Comparison of ENCODE assay signal across 20 cellular contexts in genomic region chr11:105368711-105369110, GRCh38.
"Had no signal": no experiment of that assay in that cellular context is flagged by ENCODE, and none has a peak within 500 bp of the region (broad histone marks: within the 10 kb centered on the region; RNA-seq: fewer than 3 reads in every experiment).

No MANE protein-coding gene starts in this region.

- H3K27ac ChIP-seq: epithelial cell of prostate, gastroesophageal sphincter, heart right ventricle, left lung, pancreas, tibial artery had no signal

- H3K36me3 Mint-ChIP-seq: activated naive CD4-positive, alpha-beta T cell treated with anti-CD3 and anti-CD28 coated beads, Interleukin-2, amount 50 U/mL, for 72 hours; naive thymus-derived CD4-positive, alpha-beta T cell; stimulated activated naive B cell treated with anti-CD40 and anti-IgM and Interleukin-4, amounts not matched to agents 10 μg/mL and 1 μg/mL and 100 μg/mL, for 72 hours had no signal

- H3K27ac Mint-ChIP-seq: activated CD4-positive, alpha-beta memory T cell treated with anti-CD3 and anti-CD28 coated beads for 36 hours; activated CD4-positive, alpha-beta T cell treated with anti-CD3 and anti-CD28 coated beads for 36 hours; activated naive CD4-positive, alpha-beta T cell treated with anti-CD3 and anti-CD28 coated beads, Interleukin-2, amount 50 U/mL, for 72 hours; activated T-cell treated with anti-CD3 and anti-CD28 coated beads, Interleukin-2, amount 50 U/mL, for 24 hours; dendritic cell treated with granulocyte-macrophage colony-stimulating factor and Interleukin-4, amounts not matched to agents 40 ng/mL and 50 ng/mL, for 4 days; effector memory CD8-positive, alpha-beta T cell; naive thymus-derived CD4-positive, alpha-beta T cell; stimulated activated naive B cell treated with anti-CD40 and anti-IgM and Interleukin-4, amounts not matched to agents 10 μg/mL and 1 μg/mL and 100 μg/mL, for 72 hours had no signal

- H3K4me1 ChIP-seq: gastroesophageal sphincter, heart right ventricle, left lung, tibial artery had no signal

- H3K4me1 Mint-ChIP-seq: activated CD4-positive, alpha-beta T cell treated with anti-CD3 and anti-CD28 coated beads for 36 hours; central memory CD8-positive, alpha-beta T cell; naive thymus-derived CD4-positive, alpha-beta T cell; stimulated activated naive B cell treated with anti-CD40 and anti-IgM and Interleukin-4, amounts not matched to agents 10 μg/mL and 1 μg/mL and 100 μg/mL, for 72 hours had no signal

- H3K27me3 Mint-ChIP-seq: activated CD4-positive, alpha-beta memory T cell treated with anti-CD3 and anti-CD28 coated beads for 36 hours; activated CD4-positive, alpha-beta T cell treated with anti-CD3 and anti-CD28 coated beads for 36 hours; central memory CD8-positive, alpha-beta T cell; dendritic cell treated with granulocyte-macrophage colony-stimulating factor and Interleukin-4, amounts not matched to agents 40 ng/mL and 50 ng/mL, for 4 days; effector memory CD8-positive, alpha-beta T cell; stimulated activated naive B cell treated with anti-CD40 and anti-IgM and Interleukin-4, amounts not matched to agents 10 μg/mL and 1 μg/mL and 100 μg/mL, for 72 hours had no signal

- H3K4me3 Mint-ChIP-seq: activated CD4-positive, alpha-beta memory T cell treated with anti-CD3 and anti-CD28 coated beads for 36 hours; activated CD4-positive, alpha-beta T cell treated with anti-CD3 and anti-CD28 coated beads for 36 hours; activated T-cell treated with anti-CD3 and anti-CD28 coated beads, Interleukin-2, amount 50 U/mL, for 24 hours; central memory CD8-positive, alpha-beta T cell; dendritic cell treated with granulocyte-macrophage colony-stimulating factor and Interleukin-4, amounts not matched to agents 40 ng/mL and 50 ng/mL, for 4 days; effector memory CD8-positive, alpha-beta T cell; naive thymus-derived CD4-positive, alpha-beta T cell; stimulated activated naive B cell treated with anti-CD40 and anti-IgM and Interleukin-4, amounts not matched to agents 10 μg/mL and 1 μg/mL and 100 μg/mL, for 72 hours had no signal

- H3K36me3 ChIP-seq: gastroesophageal sphincter, heart right ventricle, left lung, pancreas, tibial artery had no signal

- H3K4me3 ChIP-seq: gastroesophageal sphincter, heart right ventricle, left lung, mucosa of descending colon, pancreas, tibial artery had no signal

- DNase-seq: activated CD4-positive, alpha-beta memory T cell treated with anti-CD3 and anti-CD28 coated beads for 36 hours; activated CD4-positive, alpha-beta T cell treated with anti-CD3 and anti-CD28 coated beads for 36 hours; activated T-cell treated with anti-CD3 and anti-CD28 coated beads, Interleukin-2, amount 50 U/mL, for 24 hours; amniotic stem cell; effector memory CD8-positive, alpha-beta T cell; heart right ventricle; islet precursor cell; left lung; mucosa of descending colon; naive thymus-derived CD4-positive, alpha-beta T cell; pancreas; retina; stimulated activated naive B cell treated with anti-CD40 and anti-IgM and Interleukin-4, amounts not matched to agents 10 μg/mL and 1 μg/mL and 100 μg/mL, for 72 hours; T-helper 2 cell; tibial artery had no signal

- ATAC-seq: activated CD4-positive, alpha-beta T cell treated with anti-CD3 and anti-CD28 coated beads for 36 hours; activated naive CD4-positive, alpha-beta T cell treated with anti-CD3 and anti-CD28 coated beads, Interleukin-2, amount 50 U/mL, for 72 hours; effector memory CD8-positive, alpha-beta T cell; gastroesophageal sphincter; heart right ventricle; left lung; mucosa of descending colon; naive thymus-derived CD4-positive, alpha-beta T cell; stimulated activated naive B cell treated with anti-CD40 and anti-IgM and Interleukin-4, amounts not matched to agents 10 μg/mL and 1 μg/mL and 100 μg/mL, for 72 hours had no signal

- H3K9me3 ChIP-seq: gastroesophageal sphincter, heart right ventricle, left lung, mucosa of descending colon, pancreas, tibial artery had no signal

- H3K27me3 ChIP-seq: gastroesophageal sphincter, heart right ventricle, left lung, pancreas, tibial artery had no signal

- H3K9me3 Mint-ChIP-seq: activated CD4-positive, alpha-beta memory T cell treated with anti-CD3 and anti-CD28 coated beads for 36 hours; activated naive CD4-positive, alpha-beta T cell treated with anti-CD3 and anti-CD28 coated beads, Interleukin-2, amount 50 U/mL, for 72 hours; activated T-cell treated with anti-CD3 and anti-CD28 coated beads, Interleukin-2, amount 50 U/mL, for 24 hours; central memory CD8-positive, alpha-beta T cell; dendritic cell treated with granulocyte-macrophage colony-stimulating factor and Interleukin-4, amounts not matched to agents 40 ng/mL and 50 ng/mL, for 4 days; effector memory CD8-positive, alpha-beta T cell; stimulated activated naive B cell treated with anti-CD40 and anti-IgM and Interleukin-4, amounts not matched to agents 10 μg/mL and 1 μg/mL and 100 μg/mL, for 72 hours had no signal
